22 cellular contexts compared by ENCODE assay signal in the genomic region with DNA sequence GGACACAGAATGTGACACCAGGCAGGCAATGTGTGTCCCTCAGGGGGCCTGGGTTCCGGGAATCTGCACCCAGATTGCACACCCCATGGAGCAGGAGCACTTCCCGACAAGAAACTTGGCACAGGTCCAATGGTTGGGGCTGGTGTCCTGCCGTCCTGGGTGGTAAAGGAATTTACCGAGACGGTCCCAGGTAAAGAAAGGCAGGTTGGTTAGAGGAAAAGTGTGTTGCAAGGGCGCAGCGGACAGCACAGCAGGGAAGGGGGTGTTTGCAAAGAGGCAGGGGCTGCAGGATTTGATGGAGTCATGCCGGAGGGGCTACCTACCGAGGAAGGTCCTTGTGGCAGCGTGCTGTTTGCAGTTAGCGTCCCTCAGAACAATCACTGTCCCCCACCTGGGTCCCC.
"Had no signal": no experiment of that assay in that cellular context is flagged by ENCODE, and none has a peak within 500 bp of the region (broad histone marks: within the 10 kb centered on the region; RNA-seq: fewer than 3 reads in every experiment).

No MANE protein-coding gene starts in this region.

- H3K36me3 Mint-ChIP-seq: stimulated activated naive B cell treated with anti-CD40 and anti-IgM and Interleukin-4, amounts not matched to agents 10 μg/mL and 1 μg/mL and 100 μg/mL, for 72 hours had no signal

- FAIRE-seq: frontal cortex, urothelium cell line had no signal

- H3K27ac Mint-ChIP-seq: nephron; stimulated activated naive B cell treated with anti-CD40 and anti-IgM and Interleukin-4, amounts not matched to agents 10 μg/mL and 1 μg/mL and 100 μg/mL, for 72 hours; stimulated activated naive CD8-positive, alpha-beta T cell treated with anti-CD3 and anti-CD28 coated beads, Interleukin-15, amount 100 ng/mL, for 72 hours had no signal

- H3K9me3 ChIP-seq: mucosa of descending colon, psoas muscle, thoracic aorta, transverse colon had no signal

- ATAC-seq: heart left ventricle; left colon; mucosa of descending colon; psoas muscle; stimulated activated naive B cell treated with anti-CD40 and anti-IgM and Interleukin-4, amounts not matched to agents 10 μg/mL and 1 μg/mL and 100 μg/mL, for 72 hours; stimulated activated naive CD8-positive, alpha-beta T cell treated with anti-CD3 and anti-CD28 coated beads, Interleukin-15, amount 100 ng/mL, for 72 hours had no signal

- H3K27ac ChIP-seq: dorsolateral prefrontal cortex, heart left ventricle, psoas muscle, sigmoid colon, skin epidermis, thoracic aorta, transverse colon had no signal

- H3K4me3 ChIP-seq: dorsolateral prefrontal cortex, heart left ventricle, mucosa of descending colon, psoas muscle, sigmoid colon, skin epidermis, thoracic aorta, transverse colon had no signal

- H3K4me1 Mint-ChIP-seq: nephron; stimulated activated naive B cell treated with anti-CD40 and anti-IgM and Interleukin-4, amounts not matched to agents 10 μg/mL and 1 μg/mL and 100 μg/mL, for 72 hours; stimulated activated naive CD8-positive, alpha-beta T cell treated with anti-CD3 and anti-CD28 coated beads, Interleukin-15, amount 100 ng/mL, for 72 hours had no signal

- H3K27me3 ChIP-seq: transverse colon had no signal

- H3K4me3 Mint-ChIP-seq: nephron; stimulated activated naive B cell treated with anti-CD40 and anti-IgM and Interleukin-4, amounts not matched to agents 10 μg/mL and 1 μg/mL and 100 μg/mL, for 72 hours; stimulated activated naive CD8-positive, alpha-beta T cell treated with anti-CD3 and anti-CD28 coated beads, Interleukin-15, amount 100 ng/mL, for 72 hours had no signal

- H3K9me3 Mint-ChIP-seq: nephron had no signal

- H3K36me3 ChIP-seq: heart left ventricle, sigmoid colon, thoracic aorta, transverse colon had no signal

- DNase-seq: cortex of kidney; effector CD8-positive, alpha-beta T cell; heart left ventricle; hippocampal formation; left colon; mammary epithelial cell; mucosa of descending colon; psoas muscle; retina; sigmoid colon; stimulated activated CD4-positive, alpha-beta T cell treated with anti-CD3 and anti-CD28 coated beads, Interleukin-2, amount 100 ng/mL, for 24 hours; stimulated activated CD4-positive, alpha-beta T cell treated with anti-CD3 and anti-CD28 coated beads, Interleukin-4, amount 100 ng/mL, for 4 hours; stimulated activated naive B cell treated with anti-CD40 and anti-IgM and Interleukin-4, amounts not matched to agents 10 μg/mL and 1 μg/mL and 100 μg/mL, for 72 hours; stimulated activated naive CD8-positive, alpha-beta T cell treated with anti-CD3 and anti-CD28 coated beads, Interleukin-15, amount 100 ng/mL, for 72 hours; substantia nigra; transverse colon had no signal

- H3K4me1 ChIP-seq: heart left ventricle, psoas muscle, sigmoid colon, transverse colon had no signal
